Comparison of ENCODE assay signal across 1 cellular context in the genomic region with DNA sequence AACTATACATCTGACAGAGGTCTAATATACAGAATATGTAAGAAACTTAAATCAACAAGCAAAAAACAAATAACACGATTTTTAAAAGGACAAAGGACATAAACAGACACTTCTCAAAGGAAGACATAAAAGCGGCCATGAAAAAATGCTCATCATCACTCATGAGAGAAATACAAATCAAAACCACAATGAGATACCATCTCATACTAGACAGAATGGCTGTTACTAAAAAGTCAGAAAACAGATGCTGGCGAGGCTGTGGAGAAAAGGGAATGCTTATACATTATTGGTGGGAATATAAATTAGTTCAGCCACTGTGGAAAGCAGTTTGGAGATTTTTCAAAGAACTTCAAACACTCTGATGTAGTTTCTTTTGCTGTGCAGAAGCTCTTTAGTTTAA.
TF ChIP-seq lines count a peak whose summit lies in the region.

No MANE protein-coding gene starts in this region.

TF ChIP-seq in HEK293T, 16 proteins besides CTCF, POLR2A, EP300 and RAD21:
- no peak for TF ChIP-seq HDGF (IDR thresholded peaks at IDR 0.05; ENCODE audit: borderline replicate concordance)
- TF ChIP-seq ZNF384 (IDR thresholded peaks at IDR 0.05) = no peak
- TF ChIP-seq NFRKB (IDR thresholded peaks at IDR 0.05) = no peak
- TF ChIP-seq CTBP1 (IDR thresholded peaks at IDR 0.05; ENCODE audit: borderline replicate concordance) = no peak
- TF ChIP-seq SP1 (IDR thresholded peaks at IDR 0.05) = no peak
- TF ChIP-seq, protein P1, sequence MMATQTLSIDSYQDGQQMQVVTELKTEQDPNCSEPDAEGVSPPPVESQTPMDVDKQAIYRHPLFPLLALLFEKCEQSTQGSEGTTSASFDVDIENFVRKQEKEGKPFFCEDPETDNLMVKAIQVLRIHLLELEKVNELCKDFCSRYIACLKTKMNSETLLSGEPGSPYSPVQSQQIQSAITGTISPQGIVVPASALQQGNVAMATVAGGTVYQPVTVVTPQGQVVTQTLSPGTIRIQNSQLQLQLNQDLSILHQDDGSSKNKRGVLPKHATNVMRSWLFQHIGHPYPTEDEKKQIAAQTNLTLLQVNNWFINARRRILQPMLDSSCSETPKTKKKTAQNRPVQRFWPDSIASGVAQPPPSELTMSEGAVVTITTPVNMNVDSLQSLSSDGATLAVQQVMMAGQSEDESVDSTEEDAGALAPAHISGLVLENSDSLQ (IDR thresholded peaks at IDR 0.05) = no peak
- no peak for TF ChIP-seq BHLHE40 (IDR thresholded peaks at IDR 0.05; ENCODE audit: borderline replicate concordance)
- no peak for TF ChIP-seq L3MBTL2 (conservative IDR thresholded peaks at IDR 0.05)
- TF ChIP-seq ELF4 (IDR thresholded peaks at IDR 0.05) = no peak
- TF ChIP-seq LEF1 (IDR thresholded peaks at IDR 0.05; ENCODE audit: borderline replicate concordance) = no peak
- no peak for TF ChIP-seq FOXA1 (IDR thresholded peaks at IDR 0.05)
- no peak for TF ChIP-seq FOXK2 (IDR thresholded peaks at IDR 0.05)
- no peak for TF ChIP-seq FOXM1 (IDR thresholded peaks at IDR 0.05; ENCODE audit: borderline replicate concordance)
- no peak for TF ChIP-seq ARNT (IDR thresholded peaks at IDR 0.05)
- no peak for TF ChIP-seq TARDBP (IDR thresholded peaks at IDR 0.05)
- no peak for TF ChIP-seq SUZ12 (IDR thresholded peaks at IDR 0.05)
